In genomic region chr1:35334485-35334884, GRCh38 we compare ENCODE assay signal across 24 cellular contexts.
A peak's percentile ranks its signal among the peaks of the same experiment; 100 is the strongest.
DNase-seq lines count a peak whose midpoint lies in the region; ATAC-seq and TF ChIP-seq lines count a peak whose summit lies in the region.
"Had no signal": no experiment of that assay in that cellular context is flagged by ENCODE, and none has a peak within 500 bp of the region (broad histone marks: within the 10 kb centered on the region; RNA-seq: fewer than 3 reads in every experiment).

No MANE protein-coding gene starts in this region.

- TF ChIP-seq CTCF in PC-3 (conservative IDR thresholded peaks at IDR 0.05; ENCODE audit: low read depth, low read length) = no peak

- no peak for DNase-seq in activated T-cell treated with anti-CD3 and anti-CD28 coated beads, Interleukin-2, amount 50 U/mL, for 72 hours
- DNase-seq in activated T-cell treated with anti-CD3 and anti-CD28 coated beads for 4 hours = no peak
- DNase-seq in PC-3 = no peak
- no peak for DNase-seq in SK-N-MC (ENCODE audit: low read depth, low spot score)
- no peak for DNase-seq in middle frontal gyrus (ENCODE audit: extremely low spot score, low spot score)
- no peak for DNase-seq in OCI-M1 (lab: John Stamatoyannopoulos, UW)
- DNase-seq in kidney glomerular epithelial cell (lab: John Stamatoyannopoulos, UW) = no peak
- DNase-seq: AML-193; CD4-positive, alpha-beta T cell; CD8-positive, alpha-beta T cell; COR-L47; DMS 273 treated with DMSO at 0.1 percent for 48 hours; DMS153; DMS53; DMS79; DND-41; EL; GDM1 had no signal

- no peaks in the 10 kb centered on the region for H3K9me3 Mint-ChIP-seq in activated T-cell treated with anti-CD3 and anti-CD28 coated beads, Interleukin-2, amount 50 U/mL, for 72 hours
- H3K9me3 Mint-ChIP-seq: CD4-positive, alpha-beta T cell; CD8-positive, alpha-beta T cell had no signal

- no peaks in the 10 kb centered on the region for H3K9me2 ChIP-seq in PC-3 (replicated peaks; ENCODE audit: low read length)

- H3F3A ChIP-seq in PC-3 (ENCODE audit: low read length, unreplicated experiment) = no peaks in the 10 kb centered on the region

- peak overlapping the region; percentile 33 for H3K27ac Mint-ChIP-seq in activated T-cell treated with anti-CD3 and anti-CD28 coated beads, Interleukin-2, amount 50 U/mL, for 72 hours
- H3K27ac Mint-ChIP-seq: B cell; CD4-positive, alpha-beta T cell; CD8-positive, alpha-beta T cell had no signal

- no peaks in the 10 kb centered on the region for H3K4me1 Mint-ChIP-seq in activated T-cell treated with anti-CD3 and anti-CD28 coated beads, Interleukin-2, amount 50 U/mL, for 72 hours (ENCODE audit: low read depth)

- POLR2A ChIA-PET in PC-3 (lab: Charles Lee; ENCODE audit: unreplicated experiment) = interaction anchor here (0.6 kb wide), 1 partner anchor 141 kb away, joined by 3 read pairs; the partner anchor contains the start of gene SFPQ

- H3K4me3 ChIP-seq in PC-3 (ENCODE audit: low read length) (no peak overlapping the region), SK-N-MC (no peak overlapping the region)
- H3K4me3 ChIP-seq: A549; BLaER1 treated with 17β-estradiol and CSF1 and Interleukin-3, amounts not matched to agents 10 nM and 100 nM; GM12878 had no signal

- H3K4me2 ChIP-seq in PC-3 (ENCODE audit: low read length) = no peak overlapping the region
- H3K4me2 ChIP-seq: A549; BLaER1 treated with 17β-estradiol and CSF1 and Interleukin-3, amounts not matched to agents 10 nM and 100 nM had no signal

- H3K27me3 Mint-ChIP-seq in activated T-cell treated with anti-CD3 and anti-CD28 coated beads, Interleukin-2, amount 50 U/mL, for 72 hours (ENCODE audit: low read depth) = no peaks in the 10 kb centered on the region
- H3K27me3 Mint-ChIP-seq: B cell; CD4-positive, alpha-beta T cell had no signal

- BruUV-seq in PC-3 (replicated peaks; lab: Mats Ljungman, UMichigan) = no TSS peak

- no peaks in the 10 kb centered on the region for H4K20me1 ChIP-seq in PC-3 (ENCODE audit: low read length)

- no peaks in the 10 kb centered on the region for H3K4me1 ChIP-seq in PC-3 (ENCODE audit: insufficient read depth, low read length)
- H3K4me1 ChIP-seq: A549 had no signal

- H3K27ac ChIP-seq in PC-3 (ENCODE audit: low read length) (no peak overlapping the region), SK-N-MC (0 out of 2 replicates have a peak overlapping the region, but pooled peaks have one; percentile 2)
- H3K27ac ChIP-seq: 22Rv1; A549; BLaER1 treated with 17β-estradiol and CSF1 and Interleukin-3, amounts not matched to agents 10 nM and 100 nM; C4-2B had no signal

- ATAC-seq in activated T-cell treated with anti-CD3 and anti-CD28 coated beads, Interleukin-2, amount 50 U/mL, for 72 hours (replicated peaks in 1 of 2) = no peak
- ATAC-seq in PC-3 = peak; percentile 40; the same call in 1 of the 2 replicates
- ATAC-seq: A549; CD8-positive, alpha-beta T cell; GM12878 had no signal

- H3K9me3 ChIP-seq in PC-3 (ENCODE audit: low read length) (no peaks in the 10 kb centered on the region), SK-N-MC (ENCODE audit: low read depth, low read length) (no peaks in the 10 kb centered on the region)
- H3K9me3 ChIP-seq: A549 had no signal

- H2AFZ ChIP-seq in PC-3 (ENCODE audit: low read length) = no peak overlapping the region

- H3K27me3 ChIP-seq in PC-3 (ENCODE audit: low read length) = no peaks in the 10 kb centered on the region
- H3K27me3 ChIP-seq: BLaER1 treated with 17β-estradiol and CSF1 and Interleukin-3, amounts not matched to agents 10 nM and 100 nM had no signal

- intact Hi-C loops in PC-3 (cut with micrococcal nuclease) = no loop called here

- CTCF ChIA-PET in PC-3 (lab: Charles Lee) = no interaction called here

- 0 out of 2 replicates have a peak, but pooled peaks cover 15% of the 10 kb centered on the region for H3K79me2 ChIP-seq in PC-3 (ENCODE audit: low read length)

- H3K4me3 Mint-ChIP-seq in activated T-cell treated with anti-CD3 and anti-CD28 coated beads, Interleukin-2, amount 50 U/mL, for 72 hours = no peak overlapping the region
- H3K4me3 Mint-ChIP-seq: B cell; CD4-positive, alpha-beta T cell; CD8-positive, alpha-beta T cell had no signal

- H3K9ac ChIP-seq in PC-3 (ENCODE audit: low read length) = no peak overlapping the region
- no peak overlapping the region for H3K9ac ChIP-seq in SK-N-MC (ENCODE audit: insufficient read length)
- H3K9ac ChIP-seq: BLaER1 treated with 17β-estradiol and CSF1 and Interleukin-3, amounts not matched to agents 10 nM and 100 nM had no signal

- H3K36me3 ChIP-seq in PC-3 (ENCODE audit: low read depth, low read length) (peaks cover 19% of the 10 kb centered on the region), SK-N-MC (ENCODE audit: insufficient read depth, low read length) (peaks cover 25% of the 10 kb centered on the region)

- peaks cover 0 to 8% of the 10 kb centered on the region in 2 donors for H3K36me3 Mint-ChIP-seq in activated T-cell treated with anti-CD3 and anti-CD28 coated beads, Interleukin-2, amount 50 U/mL, for 72 hours (ENCODE audit: insufficient read depth in 2 of 2)
